8 cellular contexts compared by ENCODE assay signal in genomic region chr2:26970928-26971627, GRCh38. TPM values are rescaled to one million over a fixed set of nuclear protein-coding genes. Genes with fewer than 3 reads are reported as not detected.
A peak's percentile ranks its signal among the peaks of the same experiment; 100 is the strongest.
DNase-seq lines count a peak whose midpoint lies in the region; ATAC-seq and TF ChIP-seq lines count a peak whose summit lies in the region.

No MANE protein-coding gene starts in this region.

- no peak for TF ChIP-seq CTCF in Peyer's patch (IDR thresholded peaks at IDR 0.05)

- H3K4me3 ChIP-seq in Peyer's patch (peak overlapping the region; percentile 75 to 86 (median 80)), duodenal mucosa (ENCODE audit: low read depth in 1 of 2, low read length in 2 of 2) (peak overlapping the region; percentile 80 to 89), mesendoderm (ENCODE audit: low read length) (peak overlapping the region; percentile 38)

- no peak overlapping the region for H3K4ac ChIP-seq in mesendoderm (ENCODE audit: low read depth, low read length)

- no peak overlapping the region for H2AK5ac ChIP-seq in mesendoderm (ENCODE audit: low read length)

- no peak overlapping the region for H4K5ac ChIP-seq in mesendoderm (ENCODE audit: low read length)

- H3K9ac ChIP-seq in duodenal mucosa (ENCODE audit: low read depth in 1 of 2, low read length in 2 of 2) (peak overlapping the region; percentile 25 to 48), mesendoderm (ENCODE audit: low read length) (peak overlapping the region; percentile 62)

- intact Hi-C loops in activated CD4-positive, alpha-beta T cell treated with anti-CD3 and anti-CD28 coated beads, Interleukin-2, amount 10 ng/mL, durations not matched to agents 24 days and 14 days (cut with micrococcal nuclease): loop anchor here (1.0 to 5.0 kb wide), 2 partner anchors 61 to 292 kb away; partner anchors contain the start of genes SLC30A3 and TMEM214

- H3K79me2 ChIP-seq in mesendoderm (ENCODE audit: control insufficient read depth, insufficient read depth, low read length): no peaks in the 10 kb centered on the region

- no peaks in the 10 kb centered on the region for H3K36me3 ChIP-seq in Peyer's patch
- H3K36me3 ChIP-seq in duodenal mucosa (ENCODE audit: control insufficient read depth in 1 of 2, insufficient read depth in 2 of 2, low read length in 2 of 2): no peaks in the 10 kb centered on the region
- H3K36me3 ChIP-seq in mesendoderm (ENCODE audit: control insufficient read depth, insufficient read depth, low read length): no peaks in the 10 kb centered on the region

- H3K27me3 ChIP-seq in Peyer's patch (no peaks in the 10 kb centered on the region), duodenal mucosa (ENCODE audit: control insufficient read depth in 1 of 2, insufficient read depth in 2 of 2, low read length in 2 of 2) (peaks cover 8% of the 10 kb centered on the region in 2 donors), mesendoderm (ENCODE audit: insufficient read depth, low read length, poor library complexity) (peaks cover 4% of the 10 kb centered on the region)

- H4K8ac ChIP-seq in mesendoderm (ENCODE audit: low read depth, low read length): no peak overlapping the region

- H3K4me3 Mint-ChIP-seq in activated CD4-positive, alpha-beta T cell treated with anti-CD3 and anti-CD28 coated beads, Interleukin-2, amount 10 ng/mL, durations not matched to agents 24 days and 14 days: peak overlapping the region; percentile 86

- H3K79me1 ChIP-seq in mesendoderm (ENCODE audit: low read length): no peaks in the 10 kb centered on the region

- no peaks in the 10 kb centered on the region for H3K9me3 Mint-ChIP-seq in activated CD4-positive, alpha-beta T cell treated with anti-CD3 and anti-CD28 coated beads, Interleukin-2, amount 10 ng/mL, durations not matched to agents 24 days and 14 days

- no peak for TF ChIP-seq POLR2A in Peyer's patch (IDR thresholded peaks at IDR 0.05)

- H3K9me3 ChIP-seq in Peyer's patch (no peaks in the 10 kb centered on the region), duodenal mucosa (ENCODE audit: control insufficient read depth in 1 of 2, low read length in 2 of 2) (no peaks in the 10 kb centered on the region)

- H2BK15ac ChIP-seq in mesendoderm (replicated peaks; ENCODE audit: low read depth): no peak overlapping the region

- H3K4me1 ChIP-seq in Peyer's patch (peaks cover 0 to 19% (median 0%) of the 10 kb centered on the region in 4 donors), duodenal mucosa (ENCODE audit: control insufficient read depth in 1 of 2, insufficient read depth in 2 of 2, low read length in 2 of 2) (peaks cover 5 to 10% of the 10 kb centered on the region in 2 donors), mesendoderm (ENCODE audit: control insufficient read depth, low read depth, low read length) (no peaks in the 10 kb centered on the region)

- peaks cover 55% of the 10 kb centered on the region for H3K27me3 Mint-ChIP-seq in activated CD4-positive, alpha-beta T cell treated with anti-CD3 and anti-CD28 coated beads, Interleukin-2, amount 10 ng/mL, durations not matched to agents 24 days and 14 days

- peak overlapping the region; percentile 37 to 76 (median 53) for H3K27ac ChIP-seq in Peyer's patch
- no peak overlapping the region for H3K27ac ChIP-seq in duodenal mucosa (ENCODE audit: low read depth, low read length)
- no peak overlapping the region for H3K27ac ChIP-seq in mesendoderm (ENCODE audit: low read depth, low read length)

- peak overlapping the region; percentile 74 for H3K27ac Mint-ChIP-seq in activated CD4-positive, alpha-beta T cell treated with anti-CD3 and anti-CD28 coated beads, Interleukin-2, amount 10 ng/mL, durations not matched to agents 24 days and 14 days

- WGBS in mesendoderm (ENCODE audit: extremely low coverage, insufficient coverage, low lambda C conversion rate): no CpG with 5 or more reads among the region's 34 CpGs

- peak overlapping the region; percentile 72 for H3K4me2 ChIP-seq in mesendoderm (ENCODE audit: low read length)

- no peak for ATAC-seq in GM18519 (IDR thresholded peaks at IDR 0.05; ENCODE audit: low FRiP score, unreplicated experiment)

- H3K4me1 Mint-ChIP-seq in activated CD4-positive, alpha-beta T cell treated with anti-CD3 and anti-CD28 coated beads, Interleukin-2, amount 10 ng/mL, durations not matched to agents 24 days and 14 days: peaks cover 17% of the 10 kb centered on the region

- H2BK5ac ChIP-seq in mesendoderm (ENCODE audit: low read length): no peak overlapping the region

- H3K36me3 Mint-ChIP-seq in activated CD4-positive, alpha-beta T cell treated with anti-CD3 and anti-CD28 coated beads, Interleukin-2, amount 10 ng/mL, durations not matched to agents 24 days and 14 days (ENCODE audit: low read depth): no peaks in the 10 kb centered on the region

- H3K56ac ChIP-seq in mesendoderm (ENCODE audit: low read length): peak overlapping the region; percentile 68

- peak; percentile 61 for DNase-seq in activated CD4-positive, alpha-beta T cell treated with anti-CD3 and anti-CD28 coated beads, Interleukin-2, amount 10 ng/mL, durations not matched to agents 24 days and 14 days
- DNase-seq in activated CD4-positive, alpha-beta T cell treated with anti-CD3 and anti-CD28 coated beads, Interleukin-2, amount 50 U/mL, for 4 hours: no peak
- no peak for DNase-seq in Peyer's patch
- DNase-seq in mesendoderm: peak; percentile 57
- DNase-seq in ureter (ENCODE audit: low spot score): peak; percentile 50
- DNase-seq in NCI-H345 (lab: John Stamatoyannopoulos, UW): no peak

- no peak overlapping the region for H3K18ac ChIP-seq in mesendoderm (ENCODE audit: low read length)

- H2BK120ac ChIP-seq in mesendoderm (ENCODE audit: low read depth, low read length): no peak overlapping the region

- H3K23ac ChIP-seq in mesendoderm (ENCODE audit: low read length): no peak overlapping the region

RNA-seq across cellular contexts. Expression of gene MAPRE3, which starts 0.6 kb away (rescaled TPM):
- total RNA-seq in activated CD4-positive, alpha-beta T cell treated with anti-CD3 and anti-CD28 coated beads, Interleukin-2, amount 10 ng/mL, durations not matched to agents 24 days and 14 days: 2.5 and 3.6 TPM in 2 replicates
- total RNA-seq in Peyer's patch (10 to 100 TPM in 1 of 4 donors, 1 to 10 TPM in 3; 4.2 to 14.9 (median 5.9) TPM), ureter (29.4 TPM)
- 1.2 TPM for polyA plus RNA-seq in mesendoderm (2013, experiment 1 of 2)
- 1.4 TPM for polyA plus RNA-seq in mesendoderm (2013, experiment 2 of 2)

Comparison
In these comparisons a context has a peak if more than half of its experiments do, and no peak if none do; other contexts are left out.
1. DNase-seq: peak in activated CD4-positive, alpha-beta T cell treated with anti-CD3 and anti-CD28 coated beads, Interleukin-2, amount 10 ng/mL, durations not matched to agents 24 days and 14 days (single experiment), mesendoderm (single experiment) and ureter (single experiment); none in activated CD4-positive, alpha-beta T cell treated with anti-CD3 and anti-CD28 coated beads, Interleukin-2, amount 50 U/mL, for 4 hours (0 of 2), Peyer's patch (0 of 3) and NCI-H345 (single experiment).
2. H3K27ac ChIP-seq: peak in Peyer's patch (4 of 4); none in duodenal mucosa (single experiment) and mesendoderm (single experiment).
3. Peak in every context shown above with its lines, with median percentiles within 50 percentile points of each other: H3K4me3 ChIP-seq.